ENCODE assay signal across 7 cellular contexts in the genomic region with DNA sequence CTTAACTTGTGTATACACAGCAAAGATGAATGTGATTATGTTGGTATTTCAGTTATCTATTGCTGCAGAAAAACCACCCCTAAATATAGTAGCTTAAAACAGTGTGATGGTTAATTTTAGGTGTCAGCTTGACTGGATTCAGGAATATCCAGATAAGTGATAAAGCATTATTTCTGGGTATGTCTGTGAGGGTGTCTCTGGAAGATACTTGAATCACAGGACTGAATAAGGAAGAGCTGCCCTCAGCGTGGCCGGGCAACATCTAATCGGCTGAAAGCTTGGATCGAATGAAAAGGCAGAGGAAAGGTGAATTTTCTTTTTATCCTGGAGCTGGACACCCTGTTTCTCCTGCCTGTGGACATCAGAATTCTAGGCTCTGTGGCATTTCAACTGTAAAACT.
"Had no signal": no experiment of that assay in that cellular context is flagged by ENCODE, and none has a peak within 500 bp of the region (broad histone marks: within the 10 kb centered on the region; RNA-seq: fewer than 3 reads in every experiment).

No MANE protein-coding gene starts in this region.

- H3K27ac ChIP-seq: GM23248 had no signal

- DNase-seq: GM23248, GOT3, H7, HFFc6, IMR-90 had no signal

- H3K9me3 ChIP-seq: HAP-1 had no signal

- H3K4me3 ChIP-seq: GM23248, HAP-1 had no signal

- H3K36me3 ChIP-seq: HAP-1 had no signal

- H3K4me1 ChIP-seq: HAP-1 had no signal

- H3K27ac Mint-ChIP-seq: HFFc6 had no signal

- ATAC-seq: HCT116 had no signal

- H3K4me3 Mint-ChIP-seq: HFFc6 had no signal
